Comparison of ENCODE assay signal across 23 cellular contexts in the genomic region with DNA sequence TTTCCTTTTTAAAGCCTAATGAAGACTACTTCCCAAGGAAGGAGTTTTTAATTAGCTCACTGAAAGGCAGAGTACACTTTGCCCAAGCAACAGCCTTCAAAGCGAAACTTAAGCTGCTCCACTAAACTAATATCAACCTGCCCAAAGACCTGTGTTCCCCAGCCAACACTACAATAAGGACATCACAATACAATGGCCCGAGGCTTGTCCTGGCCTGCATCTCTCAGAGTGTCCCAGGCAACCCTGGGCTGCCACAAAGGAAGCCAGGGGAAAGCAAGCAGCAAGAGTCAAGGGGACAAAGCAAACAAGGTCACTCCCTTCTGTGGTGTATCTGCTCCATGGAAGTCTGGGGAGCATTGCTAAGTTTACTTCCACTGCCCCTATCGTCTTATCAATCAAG. TPM values are rescaled to one million over a fixed set of nuclear protein-coding genes. Genes with fewer than 3 reads are reported as not detected.
DNase-seq lines count a peak whose midpoint lies in the region; ATAC-seq and TF ChIP-seq lines count a peak whose summit lies in the region.
"Had no signal": no experiment of that assay in that cellular context is flagged by ENCODE, and none has a peak within 500 bp of the region (broad histone marks: within the 10 kb centered on the region; RNA-seq: fewer than 3 reads in every experiment).

No MANE protein-coding gene starts in this region.

- no peak for TF ChIP-seq CTCF in neural crest cell (conservative IDR thresholded peaks at IDR 0.05)

- no peak for ATAC-seq in HG03108 (IDR thresholded peaks at IDR 0.05; ENCODE audit: unreplicated experiment)
- ATAC-seq in GM21529 (IDR thresholded peaks at IDR 0.05; ENCODE audit: unreplicated experiment), result no peak
- ATAC-seq: heart left ventricle; left lobe of liver; SK-N-SH treated with all-trans-retinoic acid at 6 μM for 48 hours; stimulated activated memory B cell treated with anti-CD40 and anti-IgM and Interleukin-4, amounts not matched to agents 10 μg/mL and 1 μg/mL and 100 μg/mL, for 72 hours had no signal

- peak overlapping the region; percentile 37 for H3K27ac Mint-ChIP-seq in neural crest cell (ENCODE audit: unreplicated experiment)
- H3K27ac Mint-ChIP-seq: activated naive CD8-positive, alpha-beta T cell treated with anti-CD3 and anti-CD28 coated beads, Interleukin-2, amount 10 ng/mL, durations not matched to agents 7 days and 5 days; activated T-helper 2 cell treated with anti-CD3 and anti-CD28 coated beads, Interferon-gamma antibody, Interleukin-2, Interleukin-4, amounts not matched to agents 10 μg/mL and 5 μg/mL and 100 μg/mL, durations not matched to agents 14 hours and 24 hours and 36 hours; nephron progenitor cell; stimulated activated memory B cell treated with anti-CD40 and anti-IgM and Interleukin-4, amounts not matched to agents 10 μg/mL and 1 μg/mL and 100 μg/mL, for 72 hours had no signal

- peak; percentile 88 for DNase-seq in DMS153 (lab: John Stamatoyannopoulos, UW)
- peak; percentile 42 for DNase-seq in HPDE6-E6E7 (ENCODE audit: extremely low spot score)
- DNase-seq in NCI-H748 treated with DMSO at 0.1 percent for 48 hours (lab: John Stamatoyannopoulos, UW), result peak; percentile 10
- peak; percentile 33 for DNase-seq in neural crest cell (ENCODE audit: low read depth, low spot score)
- no peak for DNase-seq in OCI-M1 (lab: John Stamatoyannopoulos, UW)
- no peak for DNase-seq in NCI-H526 (lab: John Stamatoyannopoulos, UW)
- DNase-seq: activated CD4-positive, alpha-beta T cell treated with anti-CD3 and anti-CD28 coated beads, Interleukin-2, amount 50 U/mL, for 1 hour; activated naive CD8-positive, alpha-beta T cell treated with anti-CD3 and anti-CD28 coated beads, Interleukin-2, amount 10 ng/mL, durations not matched to agents 7 days and 5 days; GF-D8; heart left ventricle; KG1; MV-4-11; NCI-H2029 treated with DMSO at 0.1 percent for 48 hours; NCI-H524 treated with DMSO at 0.1 percent for 48 hours; nephron progenitor cell; uterus had no signal

- H3K4me1 Mint-ChIP-seq in neural crest cell, result peaks cover 11% of the 10 kb centered on the region
- H3K4me1 Mint-ChIP-seq: activated naive CD8-positive, alpha-beta T cell treated with anti-CD3 and anti-CD28 coated beads, Interleukin-2, amount 10 ng/mL, durations not matched to agents 7 days and 5 days had no signal

- H3K4me3 Mint-ChIP-seq in neural crest cell, result no peak overlapping the region
- H3K4me3 Mint-ChIP-seq: activated naive CD8-positive, alpha-beta T cell treated with anti-CD3 and anti-CD28 coated beads, Interleukin-2, amount 10 ng/mL, durations not matched to agents 7 days and 5 days; CD14-positive monocyte; nephron progenitor cell; stimulated activated memory B cell treated with anti-CD40 and anti-IgM and Interleukin-4, amounts not matched to agents 10 μg/mL and 1 μg/mL and 100 μg/mL, for 72 hours had no signal

- no peaks in the 10 kb centered on the region for H3K9me3 Mint-ChIP-seq in neural crest cell
- H3K9me3 Mint-ChIP-seq: activated naive CD8-positive, alpha-beta T cell treated with anti-CD3 and anti-CD28 coated beads, Interleukin-2, amount 10 ng/mL, durations not matched to agents 7 days and 5 days; activated T-helper 2 cell treated with anti-CD3 and anti-CD28 coated beads, Interferon-gamma antibody, Interleukin-2, Interleukin-4, amounts not matched to agents 10 μg/mL and 5 μg/mL and 100 μg/mL, durations not matched to agents 14 hours and 24 hours and 36 hours; CD14-positive monocyte; nephron progenitor cell; stimulated activated memory B cell treated with anti-CD40 and anti-IgM and Interleukin-4, amounts not matched to agents 10 μg/mL and 1 μg/mL and 100 μg/mL, for 72 hours had no signal

- peaks cover 26% of the 10 kb centered on the region for H3K36me3 Mint-ChIP-seq in neural crest cell (ENCODE audit: low read depth)

- no peaks in the 10 kb centered on the region for H3K27me3 Mint-ChIP-seq in neural crest cell (ENCODE audit: low read depth)
- H3K27me3 Mint-ChIP-seq: activated naive CD8-positive, alpha-beta T cell treated with anti-CD3 and anti-CD28 coated beads, Interleukin-2, amount 10 ng/mL, durations not matched to agents 7 days and 5 days; stimulated activated memory B cell treated with anti-CD40 and anti-IgM and Interleukin-4, amounts not matched to agents 10 μg/mL and 1 μg/mL and 100 μg/mL, for 72 hours had no signal

RNA-seq across cellular contexts. Expression of a gene that starts 52.3 kb away (rescaled TPM):
- 54.9 and 55.5 TPM in 2 replicates for total RNA-seq in neural crest cell

Comparison
In these comparisons a context has a peak if more than half of its experiments do, and no peak if none do; other contexts are left out.
1. DNase-seq: peak in DMS153 (single experiment), HPDE6-E6E7 (single experiment), NCI-H748 treated with DMSO at 0.1 percent for 48 hours (single experiment) and neural crest cell (single experiment); none in OCI-M1 (single experiment) and NCI-H526 (0 of 2).